Comparison of ENCODE assay signal across 9 cellular contexts in genomic region chr11:1515082-1516060, GRCh38. TPM values are rescaled to one million over a fixed set of nuclear protein-coding genes. Genes with fewer than 3 reads are reported as not detected.
DNase-seq lines count a peak whose midpoint lies in the region; ATAC-seq and TF ChIP-seq lines count a peak whose summit lies in the region.
"Had no signal": no experiment of that assay in that cellular context is flagged by ENCODE, and none has a peak within 500 bp of the region (broad histone marks: within the 10 kb centered on the region; RNA-seq: fewer than 3 reads in every experiment).

No MANE protein-coding gene starts in this region.

- H3K36me3 Mint-ChIP-seq in Calu3 (ENCODE audit: insufficient read depth, unreplicated experiment) (no peaks in the 10 kb centered on the region), IgD-negative memory B cell (peaks cover 1% of the 10 kb centered on the region)
- H3K36me3 Mint-ChIP-seq in activated naive CD4-positive, alpha-beta T cell treated with anti-CD3 and anti-CD28 coated beads, Interleukin-2, amount 10 ng/mL, durations not matched to agents 7 days and 5 days = no peaks in the 10 kb centered on the region

- BruUV-seq in Calu3 (replicated peaks; lab: Mats Ljungman, UMichigan) = no TSS peak

- peak; percentile 90 for TF ChIP-seq CTCF in Calu3 (IDR thresholded peaks at IDR 0.05; ENCODE audit: unreplicated experiment)
- peak; percentile 86 for TF ChIP-seq CTCF in SK-N-SH (IDR thresholded peaks at IDR 0.05)
- peak; percentile 92 to 97 for TF ChIP-seq CTCF in tibial artery (IDR thresholded peaks at IDR 0.05)

- H3K79me1 ChIP-seq in trophoblast cell (ENCODE audit: low read length) = no peaks in the 10 kb centered on the region

- H3K9me3 ChIP-seq in SK-N-SH (no peaks in the 10 kb centered on the region), trophoblast cell (ENCODE audit: insufficient read depth, low read depth, low read length) (no peaks in the 10 kb centered on the region), tibial artery (no peaks in the 10 kb centered on the region)

- TF ChIP-seq EP300 in SK-N-SH (IDR thresholded peaks at IDR 0.05; ENCODE audit: borderline replicate concordance in 1 of 2, low read depth in 1 of 2, low read length in 1 of 2) = no peak

- H3K27me3 ChIP-seq in SK-N-SH (ENCODE audit: insufficient read depth) (no peaks in the 10 kb centered on the region), trophoblast cell (ENCODE audit: insufficient read depth, low read length) (no peaks in the 10 kb centered on the region), tibial artery (no peaks in the 10 kb centered on the region)

- no peak overlapping the region for H3K14ac ChIP-seq in trophoblast cell (ENCODE audit: low read length)

- no peak overlapping the region for H4K8ac ChIP-seq in trophoblast cell (ENCODE audit: low read depth, low read length)

- peaks cover 93% of the 10 kb centered on the region for H4K20me1 ChIP-seq in SK-N-SH (ENCODE audit: insufficient read depth)

- H2BK12ac ChIP-seq in trophoblast cell (ENCODE audit: low read length) = no peak overlapping the region

- no peak for ATAC-seq in HG03039 (IDR thresholded peaks at IDR 0.05; ENCODE audit: unreplicated experiment)

- no peaks in the 10 kb centered on the region for H3K9me2 ChIP-seq in SK-N-SH

- no peak overlapping the region for H4K12ac ChIP-seq in trophoblast cell (ENCODE audit: low read depth, low read length)

- H3K9me3 Mint-ChIP-seq in Calu3 (ENCODE audit: low read depth, unreplicated experiment) (no peaks in the 10 kb centered on the region), IgD-negative memory B cell (no peaks in the 10 kb centered on the region)
- no peaks in the 10 kb centered on the region for H3K9me3 Mint-ChIP-seq in activated naive CD4-positive, alpha-beta T cell treated with anti-CD3 and anti-CD28 coated beads, Interleukin-2, amount 10 ng/mL, durations not matched to agents 7 days and 5 days
- H3K9me3 Mint-ChIP-seq: T-helper 1 cell treated with Interleukin-12 subunit alpha and Interleukin-12 subunit beta and Interleukin-4 antibody, amounts not matched to agents 30 μg/mL and 1 μg/mL, for 36 hours had no signal

- peaks cover 4% of the 10 kb centered on the region for H3F3A ChIP-seq in SK-N-SH (replicated peaks; ENCODE audit: insufficient read depth)

- no peak overlapping the region for H3K23ac ChIP-seq in trophoblast cell (ENCODE audit: low read length)

- H3K4me2 ChIP-seq in SK-N-SH (no peak overlapping the region), trophoblast cell (ENCODE audit: low read length) (no peak overlapping the region)

- no peak overlapping the region for H3K4ac ChIP-seq in trophoblast cell (ENCODE audit: low read depth, low read length)

- H3K4me1 Mint-ChIP-seq in Calu3 (ENCODE audit: low read depth, unreplicated experiment) (no peaks in the 10 kb centered on the region), IgD-negative memory B cell (peaks cover 16 to 39% (median 25%) of the 10 kb centered on the region in 3 donors)
- peaks cover 15% of the 10 kb centered on the region for H3K4me1 Mint-ChIP-seq in activated naive CD4-positive, alpha-beta T cell treated with anti-CD3 and anti-CD28 coated beads, Interleukin-2, amount 10 ng/mL, durations not matched to agents 7 days and 5 days

- CTCF ChIA-PET in Calu3 (lab: Charles Lee) (interaction anchor here (0.7 kb wide), 2 partner anchors 131 to 313 kb away, joined by 3 to 4 read pairs; no protein-coding TSS in a partner anchor), SK-N-SH (lab: Yijun Ruan, JAX) (interaction anchor here (0.6 to 3.9 kb wide), 52 partner anchors 8 to 411 kb away, joined by 3 to 40 read pairs (median 5); partner anchors contain the start of genes BRSK2, MOB2 and MUC5B)
- CTCF ChIA-PET in activated naive CD4-positive, alpha-beta T cell treated with anti-CD3 and anti-CD28 coated beads, Interleukin-2, amount 10 ng/mL, durations not matched to agents 7 days and 5 days (lab: Charles Lee) = interaction anchor here (0.8 to 2.5 kb wide), 10 partner anchors 10 to 313 kb away, joined by 3 to 9 read pairs (median 4); no protein-coding TSS in a partner anchor

- H3K27ac ChIP-seq in SK-N-SH (ENCODE audit: low read depth in 2 of 2, low read length in 1 of 2) (no peak overlapping the region; a peak in 1 of 4 replicates), trophoblast cell (ENCODE audit: low read depth, low read length) (no peak overlapping the region), tibial artery (peak overlapping the region; percentile 48 to 52)

- H3K9ac ChIP-seq in SK-N-SH (no peak overlapping the region), trophoblast cell (ENCODE audit: low read length) (no peak overlapping the region)

- DNase-seq in Calu3 (peak; percentile 87), SK-N-SH (peak; percentile 96), glomerular visceral epithelial cell (ENCODE audit: extremely low spot score) (peak; percentile 56), trophoblast cell (peak; percentile 40 to 73), tibial artery (peak; percentile 72 to 87)
- DNase-seq in activated naive CD4-positive, alpha-beta T cell treated with anti-CD3 and anti-CD28 coated beads, Interleukin-2, amount 10 ng/mL, durations not matched to agents 7 days and 5 days = peak; percentile 76

- no peak overlapping the region for H3K18ac ChIP-seq in trophoblast cell (ENCODE audit: low read length)

- H3K36me3 ChIP-seq in SK-N-SH (replicated peaks in 1 of 2; ENCODE audit: control insufficient read depth in 1 of 2, insufficient read depth in 2 of 2, low read length in 1 of 2) = no peaks in the 10 kb centered on the region
- no peaks in the 10 kb centered on the region for H3K36me3 ChIP-seq in trophoblast cell (ENCODE audit: control insufficient read depth in 1 of 2, insufficient read depth in 2 of 2, low read length in 2 of 2)
- H3K36me3 ChIP-seq in tibial artery = no peaks in the 10 kb centered on the region

- H2BK5ac ChIP-seq in trophoblast cell (ENCODE audit: low read depth, low read length, poor library complexity) = no peak overlapping the region

- H2AK5ac ChIP-seq in trophoblast cell (ENCODE audit: low read length) = no peak overlapping the region

- no peak overlapping the region for H2AFZ ChIP-seq in SK-N-SH (ENCODE audit: low read depth)
- H2AFZ ChIP-seq in trophoblast cell (ENCODE audit: insufficient read depth, low read length, poor library complexity) = no peak overlapping the region

- H2BK120ac ChIP-seq in trophoblast cell (ENCODE audit: insufficient read depth, low read length, poor library complexity) = no peak overlapping the region

- H3K4me3 ChIP-seq in SK-N-SH (ENCODE audit: low read depth in 2 of 2, low read length in 1 of 2) (peak overlapping the region in 1 of 2 experiments; percentile 50; a peak in 1 of 4 replicates), trophoblast cell (ENCODE audit: low read depth, low read length) (no peak overlapping the region), tibial artery (peak overlapping the region; percentile 16 to 28)

- POLR2A ChIA-PET in SK-N-SH (lab: Yijun Ruan, JAX) = no interaction called here

- H3K4me1 ChIP-seq in SK-N-SH (ENCODE audit: control insufficient read depth in 1 of 2, insufficient read depth in 2 of 2, low read depth in 1 of 2, low read length in 1 of 2) = peaks cover 0 to 29% of the 10 kb centered on the region in 2 experiments; a peak in 1 of 4 replicates
- H3K4me1 ChIP-seq in trophoblast cell (ENCODE audit: control insufficient read depth in 1 of 2, insufficient read depth in 2 of 2, low read length in 2 of 2) = no peaks in the 10 kb centered on the region
- peaks cover 0 to 63% (median 45%) of the 10 kb centered on the region in 4 donors for H3K4me1 ChIP-seq in tibial artery

- H3K79me2 ChIP-seq in SK-N-SH (ENCODE audit: insufficient read depth) (peaks cover 66% of the 10 kb centered on the region), trophoblast cell (ENCODE audit: control insufficient read depth, insufficient read depth, low read length, poor library complexity) (no peaks in the 10 kb centered on the region)

- 56% methylated on average over 16 of the region's 36 CpGs for WGBS in SK-N-SH (ENCODE audit: low lambda C conversion rate)
- no CpG with 5 or more reads among the region's 36 CpGs for WGBS in trophoblast cell (ENCODE audit: extremely low coverage, insufficient coverage, insufficient read length)

- TF ChIP-seq RAD21 in SK-N-SH (IDR thresholded peaks at IDR 0.05; ENCODE audit: low read length) = peak; percentile 91

- H3K27ac Mint-ChIP-seq in Calu3 (ENCODE audit: unreplicated experiment) (no peak overlapping the region), IgD-negative memory B cell (peak overlapping the region in 2 of 3 donors; percentile 60 to 80)
- no peak overlapping the region for H3K27ac Mint-ChIP-seq in activated naive CD4-positive, alpha-beta T cell treated with anti-CD3 and anti-CD28 coated beads, Interleukin-2, amount 10 ng/mL, durations not matched to agents 7 days and 5 days
- H3K27ac Mint-ChIP-seq: T-helper 1 cell treated with Interleukin-12 subunit alpha and Interleukin-12 subunit beta and Interleukin-4 antibody, amounts not matched to agents 30 μg/mL and 1 μg/mL, for 36 hours had no signal

- H3K4me3 Mint-ChIP-seq in Calu3 (ENCODE audit: low read depth, unreplicated experiment) (no peak overlapping the region), IgD-negative memory B cell (peak overlapping the region in 1 of 4 donors; percentile 17)
- H3K4me3 Mint-ChIP-seq in activated naive CD4-positive, alpha-beta T cell treated with anti-CD3 and anti-CD28 coated beads, Interleukin-2, amount 10 ng/mL, durations not matched to agents 7 days and 5 days = no peak overlapping the region
- H3K4me3 Mint-ChIP-seq: T-helper 1 cell treated with Interleukin-12 subunit alpha and Interleukin-12 subunit beta and Interleukin-4 antibody, amounts not matched to agents 30 μg/mL and 1 μg/mL, for 36 hours had no signal

- no peak overlapping the region for H4K91ac ChIP-seq in trophoblast cell (ENCODE audit: low read depth, low read length)

- H3K27me3 Mint-ChIP-seq in Calu3 (ENCODE audit: unreplicated experiment) (no peaks in the 10 kb centered on the region), IgD-negative memory B cell (peaks cover 2% of the 10 kb centered on the region)
- no peaks in the 10 kb centered on the region for H3K27me3 Mint-ChIP-seq in activated naive CD4-positive, alpha-beta T cell treated with anti-CD3 and anti-CD28 coated beads, Interleukin-2, amount 10 ng/mL, durations not matched to agents 7 days and 5 days

- intact Hi-C loops in Calu3 (cut with micrococcal nuclease; ENCODE audit: unreplicated experiment) = loop anchor here (2.0 to 10.0 kb wide), 2 partner anchors 63 to 211 kb away; partner anchors contain the start of gene TOLLIP
- intact Hi-C loops in tibial artery (cut with DNase I; ENCODE audit: low total_unique reads) = loop anchor here (2.0 to 10.0 kb wide), 3 partner anchors 63 to 313 kb away; partner anchors contain the start of gene TOLLIP

RNA-seq across cellular contexts. Expression of gene MOB2, which starts 28.8 kb away (rescaled TPM):
- total RNA-seq in Calu3 (2022) = 28.6 and 29.8 TPM in 2 replicates
- polyA plus RNA-seq in IgD-negative memory B cell (42.0 TPM), SK-N-SH (2012; rRNA removed) (45.8 and 52.1 TPM in 2 replicates)
- 21.5 and 33.4 TPM in 2 replicates for polyA plus RNA-seq in SK-N-SH (2012; cell fraction: cytosol; rRNA removed)
- polyA plus RNA-seq in SK-N-SH (2012; cell fraction: nucleus; rRNA removed) = 76.0 and 80.7 TPM in 2 replicates
- 17.4 and 19.5 TPM in 2 replicates for polyA plus RNA-seq in trophoblast cell (2013)

RNA-seq across cellular contexts. Expression of gene DUSP8, which starts 56.7 kb away (rescaled TPM):
- 12.1 and 14.0 TPM in 2 replicates for total RNA-seq in Calu3 (2022)
- polyA plus RNA-seq in IgD-negative memory B cell (1.2 TPM), SK-N-SH (2012; rRNA removed) (2.0 and 2.2 TPM in 2 replicates)
- polyA plus RNA-seq in SK-N-SH (2012; cell fraction: cytosol; rRNA removed) = 1.1 and 1.6 TPM in 2 replicates
- 3.9 and 5.4 TPM in 2 replicates for polyA plus RNA-seq in SK-N-SH (2012; cell fraction: nucleus; rRNA removed)
- polyA plus RNA-seq in trophoblast cell (2013) = 29.7 and 31.2 TPM in 2 replicates

Comparison
In these comparisons a context has a peak if more than half of its experiments do, and no peak if none do; other contexts are left out.
1. H3K27ac Mint-ChIP-seq: peak in IgD-negative memory B cell (2 of 3); none in Calu3 (single experiment) and activated naive CD4-positive, alpha-beta T cell treated with anti-CD3 and anti-CD28 coated beads, Interleukin-2, amount 10 ng/mL, durations not matched to agents 7 days and 5 days (single experiment).
2. H3K27ac ChIP-seq: peak in tibial artery (2 of 2); none in SK-N-SH (0 of 2) and trophoblast cell (single experiment).
3. Peak in every context shown above with its lines, with median percentiles within 50 percentile points of each other: DNase-seq and CTCF ChIP-seq.